In genomic region chr11:99370557-99371200, GRCh38 we compare ENCODE assay signal across 10 cellular contexts.
DNase-seq lines count a peak whose midpoint lies in the region; ATAC-seq, FAIRE-seq and TF ChIP-seq lines count a peak whose summit lies in the region.
"Had no signal": no experiment of that assay in that cellular context is flagged by ENCODE, and none has a peak within 500 bp of the region (broad histone marks: within the 10 kb centered on the region; RNA-seq: fewer than 3 reads in every experiment).

No MANE protein-coding gene starts in this region.

- peak; percentile 58 to 66 for ATAC-seq in lower lobe of right lung
- ATAC-seq in HG02798 (IDR thresholded peaks at IDR 0.05; ENCODE audit: poor library complexity, unreplicated experiment): no peak
- ATAC-seq in GM21367 (IDR thresholded peaks at IDR 0.05; ENCODE audit: unreplicated experiment): no peak
- ATAC-seq: gastroesophageal sphincter had no signal

- no peak overlapping the region for H3K4me3 ChIP-seq in bronchial epithelial cell (ENCODE audit: low read depth, low read length)
- H3K4me3 ChIP-seq in lower lobe of right lung: no peak overlapping the region
- H3K4me3 ChIP-seq in vagina: no peak overlapping the region
- H3K4me3 ChIP-seq: gastroesophageal sphincter had no signal

- FAIRE-seq in bronchial epithelial cell (lab: Jason Lieb, UNC): no peak

- H3K4me1 ChIP-seq in lower lobe of right lung (no peaks in the 10 kb centered on the region), vagina (no peaks in the 10 kb centered on the region)

- intact Hi-C loops in lower lobe of right lung (cut with DNase I) (no loop called here), vagina (cut with DNase I) (no loop called here)

- DNase-seq in AG08396 (ENCODE audit: low spot score): peak; percentile 14
- peak in 2 of 3 experiments; percentile 61 to 91 for DNase-seq in NCI-H1417 (lab: John Stamatoyannopoulos, UW)
- peak; percentile 39 for DNase-seq in bronchial epithelial cell (ENCODE audit: low read depth)
- no peak for DNase-seq in lower lobe of right lung
- no peak for DNase-seq in cerebellar cortex (ENCODE audit: low spot score)
- DNase-seq in vagina (ENCODE audit: extremely low spot score in 2 of 2): no peak

- no peaks in the 10 kb centered on the region for H3K9me3 ChIP-seq in lower lobe of right lung
- H3K9me3 ChIP-seq in vagina: no peaks in the 10 kb centered on the region
- H3K9me3 ChIP-seq: gastroesophageal sphincter had no signal

- H3K36me3 ChIP-seq in bronchial epithelial cell (ENCODE audit: control insufficient read depth, insufficient read depth, low read length): no peaks in the 10 kb centered on the region
- H3K36me3 ChIP-seq in lower lobe of right lung: no peaks in the 10 kb centered on the region
- H3K36me3 ChIP-seq in vagina: no peaks in the 10 kb centered on the region
- H3K36me3 ChIP-seq: gastroesophageal sphincter had no signal

- TF ChIP-seq POLR2A in vagina (IDR thresholded peaks at IDR 0.05): no peak

- H3K27me3 ChIP-seq in bronchial epithelial cell (ENCODE audit: control insufficient read depth, insufficient read depth, low read length) (no peaks in the 10 kb centered on the region), lower lobe of right lung (ENCODE audit: low read depth) (no peaks in the 10 kb centered on the region), vagina (no peaks in the 10 kb centered on the region)
- H3K27me3 ChIP-seq: gastroesophageal sphincter had no signal

- H3K27ac ChIP-seq in lower lobe of right lung: no peak overlapping the region
- no peak overlapping the region for H3K27ac ChIP-seq in vagina
- H3K27ac ChIP-seq: gastroesophageal sphincter, KMS-11 had no signal

- TF ChIP-seq CTCF in bronchial epithelial cell (IDR thresholded peaks at IDR 0.05; ENCODE audit: insufficient read depth, low read length, severe bottlenecking) (no peak), lower lobe of right lung (IDR thresholded peaks at IDR 0.05) (no peak), vagina (IDR thresholded peaks at IDR 0.05) (no peak)

Comparison
In these comparisons a context has a peak if more than half of its experiments do, and no peak if none do; other contexts are left out.
1. DNase-seq: peak in AG08396 (single experiment), NCI-H1417 (2 of 3) and bronchial epithelial cell (single experiment); none in lower lobe of right lung (single experiment), cerebellar cortex (single experiment) and vagina (0 of 2).
2. ATAC-seq: peak in lower lobe of right lung (2 of 2); none in HG02798 (single experiment) and GM21367 (single experiment).